In the genomic region with DNA sequence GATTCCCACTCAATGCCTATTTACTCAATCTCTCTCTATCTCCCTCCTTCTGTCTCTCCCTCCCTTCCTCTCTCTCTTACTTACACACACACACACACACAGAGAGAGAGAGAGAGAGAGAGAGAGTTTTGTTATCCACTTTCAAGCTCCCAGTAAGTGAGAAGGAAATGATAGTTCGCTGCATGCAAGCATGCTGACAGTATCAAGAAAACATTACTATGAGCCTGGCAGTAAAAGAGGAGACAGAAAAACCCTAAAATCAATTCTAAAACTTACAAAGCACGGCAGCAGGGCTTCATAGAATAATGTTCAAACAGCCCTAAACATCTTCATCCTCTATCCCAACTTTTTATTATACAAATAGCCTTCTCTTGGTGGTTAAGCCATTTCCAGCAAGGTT, we compare ENCODE assay signal across 16 cellular contexts.
DNase-seq lines count a peak whose midpoint lies in the region; ATAC-seq and TF ChIP-seq lines count a peak whose summit lies in the region.
"Had no signal": no experiment of that assay in that cellular context is flagged by ENCODE, and none has a peak within 500 bp of the region (broad histone marks: within the 10 kb centered on the region; RNA-seq: fewer than 3 reads in every experiment).

No MANE protein-coding gene starts in this region.

- no peaks in the 10 kb centered on the region for H4K20me1 ChIP-seq in SU-DHL-6 (ENCODE audit: low read depth, low read length)

- H3K9me3 ChIP-seq in SU-DHL-6 (ENCODE audit: insufficient read depth, low read length), result no peaks in the 10 kb centered on the region
- H3K9me3 ChIP-seq: HAP-1, left lung had no signal

- no peaks in the 10 kb centered on the region for H3K36me3 Mint-ChIP-seq in neural crest cell (ENCODE audit: low read depth)

- TF ChIP-seq CTCF in SU-DHL-6 (IDR thresholded peaks at IDR 0.05; ENCODE audit: insufficient read depth, low read length, poor library complexity, severe bottlenecking) (no peak), neural crest cell (conservative IDR thresholded peaks at IDR 0.05) (no peak)

- no peak overlapping the region for H3K4me3 Mint-ChIP-seq in neural crest cell

- peaks cover 23% of the 10 kb centered on the region for H3F3A ChIP-seq in SU-DHL-6 (ENCODE audit: insufficient read depth)

- H3K9ac ChIP-seq in SU-DHL-6 (ENCODE audit: low read length), result peak overlapping the region; percentile 57

- H3K27me3 Mint-ChIP-seq in neural crest cell (ENCODE audit: low read depth), result peaks cover under 1% of the 10 kb centered on the region

- H3K27ac Mint-ChIP-seq in neural crest cell (ENCODE audit: unreplicated experiment), result peak overlapping the region; percentile 75

- peaks cover 39% of the 10 kb centered on the region for H3K4me1 Mint-ChIP-seq in neural crest cell

- no peak for DNase-seq in activated CD4-positive, CD25-positive, alpha-beta regulatory T cell (lab: John Stamatoyannopoulos, UW)
- DNase-seq in central memory CD4-positive, alpha-beta T cell, result peak; percentile 46
- DNase-seq in neural crest cell (ENCODE audit: low read depth, low spot score) (no peak), cerebellar cortex (ENCODE audit: low spot score) (no peak), activated gamma-delta T cell treated with Interleukin-2 at 50 U/mL for 16 hours (no peak)
- DNase-seq: cerebellar nuclear complex, GF-D8, left lung, NCI-H2171, substantia nigra had no signal

- H3K4me3 ChIP-seq in SU-DHL-6 (ENCODE audit: insufficient read depth, low read length, poor library complexity, severe bottlenecking), result peak overlapping the region; percentile 47
- H3K4me3 ChIP-seq: HAP-1, left lung had no signal

- peak overlapping the region; percentile 72 for H3K4me2 ChIP-seq in SU-DHL-6 (ENCODE audit: low read depth, low read length, poor library complexity, severe bottlenecking)

- no peaks in the 10 kb centered on the region for H3K9me2 ChIP-seq in SU-DHL-6 (replicated peaks; ENCODE audit: insufficient read depth, low read length)

- peak overlapping the region; percentile 87 for H3K27ac ChIP-seq in SU-DHL-6 (ENCODE audit: low read depth, low read length)
- H3K27ac ChIP-seq: 22Rv1, epithelial cell of prostate, left lung had no signal

- H3K9me3 Mint-ChIP-seq in neural crest cell, result no peaks in the 10 kb centered on the region

- peaks cover 6% of the 10 kb centered on the region; the same call in 1 of the 2 replicates for H3K79me2 ChIP-seq in SU-DHL-6 (ENCODE audit: insufficient read depth, low read length)

- H3K27me3 ChIP-seq in SU-DHL-6 (ENCODE audit: low read length), result no peaks in the 10 kb centered on the region
- H3K27me3 ChIP-seq: left lung had no signal

- peak overlapping the region; percentile 38 for H2AFZ ChIP-seq in SU-DHL-6 (ENCODE audit: low read depth, low read length, severe bottlenecking)

- H3K36me3 ChIP-seq in SU-DHL-6 (ENCODE audit: low read length), result no peaks in the 10 kb centered on the region
- H3K36me3 ChIP-seq: HAP-1, left lung had no signal

- ATAC-seq in activated CD4-positive, CD25-positive, alpha-beta regulatory T cell treated with anti-CD3 and anti-CD28 coated beads, Interleukin-2, amount 50 U/mL, for 24 hours, result peak; percentile 30 to 38
- no peak for ATAC-seq in GM21529 (IDR thresholded peaks at IDR 0.05; ENCODE audit: unreplicated experiment)
- ATAC-seq: left lung had no signal
